1 cellular context compared by ENCODE assay signal in genomic region chr1:25815208-25816111, GRCh38.
TF ChIP-seq lines count a peak whose summit lies in the region.

No MANE protein-coding gene starts in this region.

TF ChIP-seq in K562, 482 proteins besides CTCF, POLR2A, EP300 and RAD21:
- TF ChIP-seq ZNF121 (CRISPR knock-in tag; conservative IDR thresholded peaks at IDR 0.05) (no peak), POLR2G (IDR thresholded peaks at IDR 0.05; ENCODE audit: low read depth, low read length) (peak; percentile 51)
